ENCODE assay signal across 25 cellular contexts in genomic region chr20:59808729-59809381, GRCh38.
DNase-seq lines count a peak whose midpoint lies in the region; ATAC-seq and TF ChIP-seq lines count a peak whose summit lies in the region.
"Had no signal": no experiment of that assay in that cellular context is flagged by ENCODE, and none has a peak within 500 bp of the region (broad histone marks: within the 10 kb centered on the region; RNA-seq: fewer than 3 reads in every experiment).

No MANE protein-coding gene starts in this region.

- DNase-seq in activated CD4-positive, CD25-positive, alpha-beta regulatory T cell treated with anti-CD3 and anti-CD28 coated beads, Interleukin-2, amount 50 U/mL, for 72 hours: peak; percentile 18
- DNase-seq in activated CD4-positive, CD25-positive, alpha-beta regulatory T cell (lab: John Stamatoyannopoulos, UW): no peak
- DNase-seq in RWPE2 (ENCODE audit: low spot score): peak; percentile 78
- peak; percentile 9 to 77 for DNase-seq in lower leg skin (ENCODE audit: low spot score in 2 of 2)
- peak; percentile 1 to 11 for DNase-seq in tibial nerve (ENCODE audit: low spot score in 2 of 2)
- DNase-seq in stimulated activated naive CD4-positive, alpha-beta T cell treated with Interleukin-2 at 50 U/mL for 16 hours (lab: John Stamatoyannopoulos, UW): no peak
- no peak for DNase-seq in activated gamma-delta T cell (lab: John Stamatoyannopoulos, UW)
- DNase-seq: activated CD4-positive, alpha-beta T cell treated with anti-CD3 and anti-CD28 coated beads for 1 hour; activated naive CD4-positive, alpha-beta T cell treated with anti-CD3 and anti-CD28 coated beads for 36 hours; activated T-cell treated with anti-CD3 and anti-CD28 coated beads, Interleukin-2, amount 50 U/mL, for 4 hours; body of pancreas; Calu3; cerebellar nuclear complex; GM23248; left ventricle myocardium superior; natural killer cell; NCI-H1105; NCI-H1930; NCI-H2227 treated with DMSO at 0.1 percent for 48 hours; NCI-H526 treated with DMSO at 0.1 percent for 48 hours; upper lobe of right lung had no signal

- no peak for TF ChIP-seq EP300 in tibial nerve (IDR thresholded peaks at IDR 0.05)

- no peaks in the 10 kb centered on the region for H3K9me3 ChIP-seq in RWPE2 (ENCODE audit: severe bottlenecking)
- H3K9me3 ChIP-seq in tibial nerve: no peaks in the 10 kb centered on the region
- H3K9me3 ChIP-seq: adrenal gland, body of pancreas, upper lobe of right lung had no signal

- no peak overlapping the region for H3K27ac ChIP-seq in RWPE2 (ENCODE audit: poor library complexity, severe bottlenecking)
- no peak overlapping the region for H3K27ac ChIP-seq in tibial nerve
- H3K27ac ChIP-seq: adrenal gland, body of pancreas, GM23248, upper lobe of right lung had no signal

- WGBS in lower leg skin, 2 donors: 81 to 85% methylated on average over 25 to 28 of the region's 29 CpGs
- 86 to 88% methylated on average over 29 of the region's 29 CpGs for WGBS in tibial nerve, 2 donors

- intact Hi-C loops in lower leg skin (cut with DNase I; ENCODE audit: low total_unique reads): no loop called here

- H3K4me3 ChIP-seq in RWPE2 (ENCODE audit: severe bottlenecking) (no peak overlapping the region), lower leg skin (ENCODE audit: low read depth, poor library complexity, severe bottlenecking) (no peak overlapping the region), tibial nerve (no peak overlapping the region)
- H3K4me3 ChIP-seq: adrenal gland, body of pancreas, GM23248, smooth muscle cell, upper lobe of right lung had no signal

- TF ChIP-seq POLR2A in lower leg skin (IDR thresholded peaks at IDR 0.05) (no peak), tibial nerve (IDR thresholded peaks at IDR 0.05) (no peak)

- H3K36me3 ChIP-seq in RWPE2 (ENCODE audit: low read depth) (no peaks in the 10 kb centered on the region), tibial nerve (no peaks in the 10 kb centered on the region)
- H3K36me3 ChIP-seq: adrenal gland, upper lobe of right lung had no signal

- H3K4me1 ChIP-seq in RWPE2 (ENCODE audit: insufficient read depth, poor library complexity, severe bottlenecking) (no peaks in the 10 kb centered on the region), tibial nerve (peaks cover 0 to 9% (median 0%) of the 10 kb centered on the region in 4 donors)
- H3K4me1 ChIP-seq: adrenal gland, body of pancreas, upper lobe of right lung had no signal

- H3K27me3 ChIP-seq in RWPE2 (ENCODE audit: insufficient read depth, poor library complexity, severe bottlenecking) (no peaks in the 10 kb centered on the region), tibial nerve (no peaks in the 10 kb centered on the region)
- H3K27me3 ChIP-seq: adrenal gland, body of pancreas, upper lobe of right lung had no signal

- TF ChIP-seq CTCF in RWPE2 (IDR thresholded peaks at IDR 0.05; ENCODE audit: poor library complexity, severe bottlenecking): no peak
- no peak for TF ChIP-seq CTCF in lower leg skin (IDR thresholded peaks at IDR 0.05)
- TF ChIP-seq CTCF in tibial nerve (IDR thresholded peaks at IDR 0.05): no peak

- no peak for ATAC-seq in RWPE2 (ENCODE audit: low read depth)
- no peak for ATAC-seq in HG02852 (IDR thresholded peaks at IDR 0.05; ENCODE audit: unreplicated experiment)
- ATAC-seq: activated T-cell treated with anti-CD3 and anti-CD28 coated beads, Interleukin-2, amount 50 U/mL, for 4 hours; body of pancreas; left ventricle myocardium superior; natural killer cell; Panc1; upper lobe of right lung had no signal

Comparison
In these comparisons a context has a peak if more than half of its experiments do, and no peak if none do; other contexts are left out.
1. DNase-seq: peak in activated CD4-positive, CD25-positive, alpha-beta regulatory T cell treated with anti-CD3 and anti-CD28 coated beads, Interleukin-2, amount 50 U/mL, for 72 hours (single experiment), RWPE2 (single experiment), lower leg skin (2 of 2) and tibial nerve (2 of 2); none in activated CD4-positive, CD25-positive, alpha-beta regulatory T cell (0 of 4), stimulated activated naive CD4-positive, alpha-beta T cell treated with Interleukin-2 at 50 U/mL for 16 hours (single experiment) and activated gamma-delta T cell (single experiment).